27 cellular contexts compared by ENCODE assay signal in genomic region chr16:54212893-54213292, GRCh38.
"Had no signal": no experiment of that assay in that cellular context is flagged by ENCODE, and none has a peak within 500 bp of the region (broad histone marks: within the 10 kb centered on the region; RNA-seq: fewer than 3 reads in every experiment).

No MANE protein-coding gene starts in this region.

- FAIRE-seq: endometrium, kidney, urothelium cell line had no signal

- DNase-seq: cerebellar nuclear complex; cortex of kidney; effector memory CD8-positive, alpha-beta T cell; foreskin fibroblast; heart left ventricle; kidney; naive B cell; spleen; stimulated activated naive CD4-positive, alpha-beta T cell; stimulated activated naive CD8-positive, alpha-beta T cell treated with anti-CD3 and anti-CD28 coated beads, Interleukin-15, amount 100 ng/mL, for 72 hours; testis; tibial artery; upper lobe of left lung had no signal

- H3K4me3 ChIP-seq: gastroesophageal sphincter, heart left ventricle, hepatocyte, lung, neural progenitor cell, right atrium auricular region, skin epidermis, spleen, testis, tibial artery, upper lobe of left lung had no signal

- H3K27ac ChIP-seq: epithelial cell of prostate, gastroesophageal sphincter, heart left ventricle, hepatocyte, neural progenitor cell, parathyroid adenoma, right atrium auricular region, spleen, testis, tibial artery, upper lobe of left lung had no signal

- H3K4me1 ChIP-seq: gastroesophageal sphincter, spleen, tibial artery, upper lobe of left lung had no signal

- ATAC-seq: effector memory CD8-positive, alpha-beta T cell; esophagus mucosa; gastroesophageal sphincter; left lobe of liver; natural killer cell treated with Interleukin-12 subunit alpha and Interleukin-12 subunit beta and Interleukin-15 and Interleukin-18, amount 100 ng/mL, for 72 hours; sciatic nerve; stimulated activated naive CD8-positive, alpha-beta T cell treated with anti-CD3 and anti-CD28 coated beads, Interleukin-15, amount 100 ng/mL, for 72 hours had no signal

- H3K9me3 ChIP-seq: gastroesophageal sphincter, heart left ventricle, right atrium auricular region, spleen, testis, tibial artery, upper lobe of left lung had no signal

- H3K9ac ChIP-seq: neural progenitor cell, parathyroid adenoma had no signal

- H3K27me3 ChIP-seq: heart left ventricle, hepatocyte, right atrium auricular region, testis, upper lobe of left lung had no signal

- H3K36me3 ChIP-seq: gastroesophageal sphincter, heart left ventricle, neural progenitor cell, right atrium auricular region, spleen, tibial artery, upper lobe of left lung had no signal
